Comparison of ENCODE assay signal across 14 cellular contexts in genomic region chr18:901769-902168, GRCh38.
DNase-seq lines count a peak whose midpoint lies in the region; ATAC-seq lines count a peak whose summit lies in the region.
"Had no signal": no experiment of that assay in that cellular context is flagged by ENCODE, and none has a peak within 500 bp of the region (broad histone marks: within the 10 kb centered on the region; RNA-seq: fewer than 3 reads in every experiment).

No MANE protein-coding gene starts in this region.

- peak in 2 of 3 experiments; percentile 23 to 57 for DNase-seq in NCI-H1417 (lab: John Stamatoyannopoulos, UW)
- DNase-seq in NCI-H1417 treated with DMSO at 0.1 percent for 48 hours (lab: John Stamatoyannopoulos, UW), result no peak
- peak; percentile 96 for DNase-seq in NCI-H146 (lab: John Stamatoyannopoulos, UW)
- peak; percentile 95 for DNase-seq in NCI-H748 (lab: John Stamatoyannopoulos, UW; ENCODE audit: unreplicated experiment)
- peak; percentile 40 for DNase-seq in iPS DF 19.7 (ENCODE audit: low read depth, low spot score)
- DNase-seq in amygdala (lab: John Stamatoyannopoulos, UW), result no peak
- DNase-seq: KG1, NCI-H1048, NCI-H187 treated with DMSO at 0.1 percent for 48 hours, SK-N-SH, T-helper 1 cell had no signal

- ATAC-seq in HG02884 (IDR thresholded peaks at IDR 0.05; ENCODE audit: unreplicated experiment) (no peak), HG03045 (IDR thresholded peaks at IDR 0.05; ENCODE audit: unreplicated experiment) (no peak)
- ATAC-seq: GM23338 had no signal

Comparison
In these comparisons a context has a peak if more than half of its experiments do, and no peak if none do; other contexts are left out.
1. DNase-seq: peak in NCI-H1417 (2 of 3), NCI-H146 (single experiment), NCI-H748 (single experiment) and iPS DF 19.7 (single experiment); none in NCI-H1417 treated with DMSO at 0.1 percent for 48 hours (single experiment) and amygdala (0 of 56).